8 cellular contexts compared by ENCODE assay signal in genomic region chr3:184513276-184514150, GRCh38. TPM values are rescaled to one million over a fixed set of nuclear protein-coding genes. Genes with fewer than 3 reads are reported as not detected.
DNase-seq lines count a peak whose midpoint lies in the region; ATAC-seq and TF ChIP-seq lines count a peak whose summit lies in the region.

No MANE protein-coding gene starts in this region.

- TF ChIP-seq POLR2A in transverse colon (IDR thresholded peaks at IDR 0.05), result no peak

- no peaks in the 10 kb centered on the region for H3K36me3 ChIP-seq in DND-41 (ENCODE audit: insufficient read depth, low read length)
- H3K36me3 ChIP-seq in adipocyte (ENCODE audit: control insufficient read depth, insufficient read depth, low read length, severe bottlenecking), result no peaks in the 10 kb centered on the region
- H3K36me3 ChIP-seq in transverse colon, result no peaks in the 10 kb centered on the region

- H3K9ac ChIP-seq in DND-41 (ENCODE audit: low read depth, low read length) (no peak overlapping the region), adipocyte (ENCODE audit: low read length) (no peak overlapping the region)

- peak overlapping the region; percentile 31; the same call in 1 of the 2 replicates for H3K4me3 Mint-ChIP-seq in HFFc6

- ATAC-seq in DND-41 (ENCODE audit: insufficient read depth, low read depth), result peak; percentile 99
- ATAC-seq in left cardiac atrium, result peak; percentile 99

- no peak for TF ChIP-seq EP300 in transverse colon (IDR thresholded peaks at IDR 0.05; ENCODE audit: low read depth)

- intact Hi-C loops in left cardiac atrium (cut with DNase I), result loop anchor here (1.0 to 10.0 kb wide), 3 partner anchors 99 to 142 kb away; partner anchors contain the start of gene THPO (in 1 of the 2)
- intact Hi-C loops in posterior cingulate gyrus (cut with DNase I), result loop anchor here (5.0 to 10.0 kb wide), 2 partner anchors 96 to 139 kb away; partner anchors contain the start of gene THPO
- intact Hi-C loops in transverse colon (cut with DNase I; ENCODE audit: low total_unique reads), result loop anchor here (10.0 kb wide), 1 partner anchor 149 kb away; the partner anchor contains the start of genes CLCN2 and POLR2H

- 8% methylated on average over 56 of the region's 69 CpGs; no CpG with 5 or more reads in 1 of the 2 donors for WGBS in transverse colon (ENCODE audit: low coverage in 1 of 2), 2 donors

- peaks cover 6% of the 10 kb centered on the region; the same call in 1 of the 2 replicates for H3K4me1 Mint-ChIP-seq in HFFc6 (ENCODE audit: low read depth)

- TF ChIP-seq CTCF in DND-41 (IDR thresholded peaks at IDR 0.05; ENCODE audit: borderline replicate concordance, extremely low read depth, low read length, poor library complexity, severe bottlenecking) (peak; percentile 76), HFFc6 (IDR thresholded peaks at IDR 0.05) (peak; percentile 91), transverse colon (IDR thresholded peaks at IDR 0.05) (peak; percentile 83 to 91 (median 87))

- H3K27ac ChIP-seq in DND-41 (ENCODE audit: low read length) (no peak overlapping the region), transverse colon (no peak overlapping the region)

- H3K4me3 ChIP-seq in DND-41 (ENCODE audit: low read depth in 1 of 2, low read length in 2 of 2), result no peak overlapping the region
- peak overlapping the region; percentile 63 for H3K4me3 ChIP-seq in adipocyte (ENCODE audit: low read length)
- H3K4me3 ChIP-seq in transverse colon, result peak overlapping the region; percentile 11 to 49 (median 28)

- H3K9me3 Mint-ChIP-seq in HFFc6, result peaks cover 4% of the 10 kb centered on the region; the same call in 1 of the 2 replicates

- no peaks in the 10 kb centered on the region for H3K79me2 ChIP-seq in DND-41 (ENCODE audit: insufficient read depth, low read length)

- H3K9me3 ChIP-seq in DND-41 (ENCODE audit: insufficient read depth, low read length, severe bottlenecking) (no peaks in the 10 kb centered on the region), adipocyte (ENCODE audit: control insufficient read depth, low read length) (peaks cover 19% of the 10 kb centered on the region), transverse colon (no peaks in the 10 kb centered on the region)

- no peak overlapping the region for H3K27ac Mint-ChIP-seq in HFFc6

- in situ Hi-C loops in transverse colon (cut with MboI; ENCODE audit: low pct_ligation_motif_present in 1 of 4, low pct_unique_long_range_greater_than_20kb in 1 of 4, low sequenced_read_pairs in 3 of 4), result no loop called here

- H3K27me3 ChIP-seq in DND-41 (ENCODE audit: insufficient read depth, low read length, poor library complexity) (peaks cover 23% of the 10 kb centered on the region), adipocyte (replicated peaks; ENCODE audit: control insufficient read depth, insufficient read depth, low read length) (peaks cover 41% of the 10 kb centered on the region), transverse colon (peaks cover 81% of the 10 kb centered on the region)

- H3K36me3 Mint-ChIP-seq in HFFc6 (ENCODE audit: low read depth), result no peaks in the 10 kb centered on the region

- DNase-seq in DND-41 (peak; percentile 69), HFFc6 (peak; percentile 56), NCI-H128 (lab: John Stamatoyannopoulos, UW; ENCODE audit: unreplicated experiment) (peak; percentile 81), SW480 (ENCODE audit: low spot score) (peak; percentile 84), adipocyte (ENCODE audit: low read depth) (peak; percentile 93), left cardiac atrium (peak; percentile 88), posterior cingulate gyrus (peak; percentile 61 to 96 (median 84)), transverse colon (peak; percentile 87)

- H3K4me1 ChIP-seq in DND-41 (ENCODE audit: insufficient read depth, low read length) (no peaks in the 10 kb centered on the region), adipocyte (ENCODE audit: control insufficient read depth, insufficient read depth, low read length) (no peaks in the 10 kb centered on the region), transverse colon (peaks cover 0 to 11% (median 7%) of the 10 kb centered on the region in 4 donors)

- H3K4me2 ChIP-seq in DND-41 (ENCODE audit: insufficient read depth, low read length), result no peak overlapping the region

- H2AFZ ChIP-seq in DND-41 (ENCODE audit: low read depth, low read length), result no peak overlapping the region

- H4K20me1 ChIP-seq in DND-41 (ENCODE audit: insufficient read depth, low read length), result peaks cover 3% of the 10 kb centered on the region; the same call in 1 of the 2 replicates

- H3K27me3 Mint-ChIP-seq in HFFc6 (ENCODE audit: insufficient read depth), result peaks cover 35% of the 10 kb centered on the region

RNA-seq across cellular contexts. Expression of gene EPHB3, which starts 48.1 kb away (rescaled TPM):
- 1 to 10 TPM; 3.0 to 6.6 (median 3.6) TPM for total RNA-seq in HFFc6 (2021; fragmentation: NEBNext Ultra II Directional; extraction: Animal tissue kit (Norgen Biotek cat#: 25700))
- 1 to 10 TPM; 1.6 to 1.7 TPM for total RNA-seq in left cardiac atrium
- total RNA-seq in transverse colon, result 10 to 100 TPM in 1 of 4 donors, 1 to 10 TPM in 3; 4.1 to 17.7 (median 6.7) TPM

Comparison
In these comparisons a context has a peak if more than half of its experiments do, and no peak if none do; other contexts are left out.
1. H3K4me3 ChIP-seq: peak in adipocyte (single experiment) and transverse colon (4 of 4); none in DND-41 (0 of 2).
2. Peak in every context shown above with its lines, with median percentiles within 50 percentile points of each other: DNase-seq and CTCF ChIP-seq.